ENCODE assay signal across 18 cellular contexts in genomic region chr5:67293177-67293576, GRCh38.
DNase-seq lines count a peak whose midpoint lies in the region; TF ChIP-seq lines count a peak whose summit lies in the region.
"Had no signal": no experiment of that assay in that cellular context is flagged by ENCODE, and none has a peak within 500 bp of the region (broad histone marks: within the 10 kb centered on the region; RNA-seq: fewer than 3 reads in every experiment).

No MANE protein-coding gene starts in this region.

- no peaks in the 10 kb centered on the region for H3K36me3 ChIP-seq in SJCRH30

- POLR2A ChIA-PET in HEK293T (lab: Yijun Ruan, JAX), result no interaction called here

- H3K27ac ChIP-seq in caudate nucleus (ENCODE audit: low read depth, low read length) (peak overlapping the region; percentile 97), SJCRH30 (no peak overlapping the region)
- H3K27ac ChIP-seq: PC-9 had no signal

- H3K9me3 ChIP-seq in SJCRH30 (replicated peaks), result no peaks in the 10 kb centered on the region

- H3K4me3 ChIP-seq in SJCRH30, result no peak overlapping the region
- H3K4me3 ChIP-seq: PC-9 had no signal

- H3K4me1 ChIP-seq in SJCRH30, result no peaks in the 10 kb centered on the region

- no peaks in the 10 kb centered on the region for H3K27me3 ChIP-seq in SJCRH30

- DNase-seq in HEK293T (ENCODE audit: extremely low spot score), result no peak
- DNase-seq in caudate nucleus (lab: John Stamatoyannopoulos, UW), result peak in 1 of 61 donors; percentile 54
- peak; percentile 60 for DNase-seq in midbrain (lab: John Stamatoyannopoulos, UW)
- DNase-seq in superior temporal gyrus (ENCODE audit: extremely low spot score), result peak; percentile 84
- DNase-seq in NCI-H510A treated with DMSO at 0.1 percent for 48 hours (lab: John Stamatoyannopoulos, UW), result no peak
- DNase-seq in GDM1 (lab: John Stamatoyannopoulos, UW), result no peak
- no peak for DNase-seq in NCI-H2081 treated with DMSO at 0.1 percent for 48 hours (lab: John Stamatoyannopoulos, UW)
- no peak for DNase-seq in SJCRH30
- DNase-seq: ACHN, AML-193, COR-L47, DMS53, H7, MV-4-11, NCI-H1417 treated with DMSO at 0.1 percent for 48 hours, NCI-H2029 treated with DMSO at 0.1 percent for 48 hours, NCI-H774, PC-9 had no signal

- CTCF ChIA-PET in HEK293T (lab: Yijun Ruan, JAX), result no interaction called here

TF ChIP-seq in HEK293T, 16 proteins besides CTCF, POLR2A, EP300 and RAD21:
- TF ChIP-seq PKNOX1 (IDR thresholded peaks at IDR 0.05) (peak; percentile 33; the same call in 1 of the 2 replicates), ARNT (IDR thresholded peaks at IDR 0.05) (no peak)
TF ChIP-seq in HEK293T: peak in this region for 1.

Comparison
In these comparisons a context has a peak if more than half of its experiments do, and no peak if none do; other contexts are left out.
1. DNase-seq: peak in midbrain (single experiment) and superior temporal gyrus (single experiment); none in HEK293T (single experiment), NCI-H510A treated with DMSO at 0.1 percent for 48 hours (single experiment), GDM1 (single experiment), NCI-H2081 treated with DMSO at 0.1 percent for 48 hours (single experiment) and SJCRH30 (0 of 2).